ENCODE assay signal across 21 cellular contexts in genomic region chr14:69669375-69669774, GRCh38. TPM values are rescaled to one million over a fixed set of nuclear protein-coding genes. Genes with fewer than 3 reads are reported as not detected.
DNase-seq lines count a peak whose midpoint lies in the region; ATAC-seq and TF ChIP-seq lines count a peak whose summit lies in the region.
"Had no signal": no experiment of that assay in that cellular context is flagged by ENCODE, and none has a peak within 500 bp of the region (broad histone marks: within the 10 kb centered on the region; RNA-seq: fewer than 3 reads in every experiment).

No MANE protein-coding gene starts in this region.

- no peaks in the 10 kb centered on the region for H3K9me3 ChIP-seq in spleen
- H3K9me3 ChIP-seq: A549, heart left ventricle, prostate gland, thoracic aorta had no signal

- H3K27ac Mint-ChIP-seq in activated CD4-positive, alpha-beta T cell treated with anti-CD3 and anti-CD28 coated beads, Interleukin-2, amount 10 ng/mL, durations not matched to agents 7 days and 5 days = peak overlapping the region; percentile 84
- peak overlapping the region in 2 of 3 donors; percentile 28 to 69 for H3K27ac Mint-ChIP-seq in IgD-negative memory B cell
- H3K27ac Mint-ChIP-seq in activated naive CD8-positive, alpha-beta T cell treated with anti-CD3 and anti-CD28 coated beads, Interleukin-2, amount 10 ng/mL, durations not matched to agents 7 days and 5 days = peak overlapping the region; percentile 79

- no peaks in the 10 kb centered on the region for H3K27me3 ChIP-seq in spleen (replicated peaks in 1 of 7)
- H3K27me3 ChIP-seq: heart left ventricle had no signal

- CTCF ChIA-PET in activated CD4-positive, alpha-beta T cell treated with anti-CD3 and anti-CD28 coated beads, Interleukin-2, amount 10 ng/mL, durations not matched to agents 7 days and 5 days (lab: Charles Lee) = interaction anchor here (1.2 to 2.2 kb wide), 4 partner anchors 11 to 23 kb away, joined by 3 to 6 read pairs (median 4); no protein-coding TSS in a partner anchor

- peak overlapping the region in 5 of 8 donors; percentile 22 to 85 (median 39) for H3K27ac ChIP-seq in spleen
- H3K27ac ChIP-seq: A549, prostate gland, SK-N-MC, thoracic aorta had no signal

- no peak overlapping the region for H3K4me3 Mint-ChIP-seq in activated CD4-positive, alpha-beta T cell treated with anti-CD3 and anti-CD28 coated beads, Interleukin-2, amount 10 ng/mL, durations not matched to agents 7 days and 5 days
- H3K4me3 Mint-ChIP-seq in IgD-negative memory B cell = peak overlapping the region in 1 of 4 donors; percentile 81
- peak overlapping the region; percentile 34 for H3K4me3 Mint-ChIP-seq in activated naive CD8-positive, alpha-beta T cell treated with anti-CD3 and anti-CD28 coated beads, Interleukin-2, amount 10 ng/mL, durations not matched to agents 7 days and 5 days

- TF ChIP-seq CTCF in spleen (IDR thresholded peaks at IDR 0.05 in 8 of 11, conservative IDR thresholded peaks at IDR 0.05 in 3 of 11) = no peak

- ATAC-seq in activated naive CD8-positive, alpha-beta T cell treated with anti-CD3 and anti-CD28 coated beads, Interleukin-2, amount 10 ng/mL, durations not matched to agents 7 days and 5 days (ENCODE audit: low read depth) = peak; percentile 17
- no peak for ATAC-seq in GM19397 (IDR thresholded peaks at IDR 0.05; ENCODE audit: unreplicated experiment)
- ATAC-seq: A549 had no signal

- H3K9me3 Mint-ChIP-seq in activated CD4-positive, alpha-beta T cell treated with anti-CD3 and anti-CD28 coated beads, Interleukin-2, amount 10 ng/mL, durations not matched to agents 7 days and 5 days = peaks cover 11% of the 10 kb centered on the region
- H3K9me3 Mint-ChIP-seq in IgD-negative memory B cell = peaks cover 0 to 2% (median 2%) of the 10 kb centered on the region in 3 donors
- no peaks in the 10 kb centered on the region for H3K9me3 Mint-ChIP-seq in activated naive CD8-positive, alpha-beta T cell treated with anti-CD3 and anti-CD28 coated beads, Interleukin-2, amount 10 ng/mL, durations not matched to agents 7 days and 5 days

- 59 to 72% (median 61%) methylated on average over 2 of the region's 2 CpGs for WGBS in spleen, 5 donors

- H3K27me3 Mint-ChIP-seq in activated CD4-positive, alpha-beta T cell treated with anti-CD3 and anti-CD28 coated beads, Interleukin-2, amount 10 ng/mL, durations not matched to agents 7 days and 5 days = no peaks in the 10 kb centered on the region
- H3K27me3 Mint-ChIP-seq in IgD-negative memory B cell = peaks cover 5% of the 10 kb centered on the region
- H3K27me3 Mint-ChIP-seq in activated naive CD8-positive, alpha-beta T cell treated with anti-CD3 and anti-CD28 coated beads, Interleukin-2, amount 10 ng/mL, durations not matched to agents 7 days and 5 days = no peaks in the 10 kb centered on the region

- DNase-seq in activated CD4-positive, alpha-beta T cell treated with anti-CD3 and anti-CD28 coated beads, Interleukin-2, amount 10 ng/mL, durations not matched to agents 7 days and 5 days = no peak
- no peak for DNase-seq in activated CD4-positive, alpha-beta T cell treated with anti-CD3 and anti-CD28 coated beads for 4 hours
- no peak for DNase-seq in activated naive CD8-positive, alpha-beta T cell treated with anti-CD3 and anti-CD28 coated beads, Interleukin-2, amount 10 ng/mL, durations not matched to agents 7 days and 5 days
- DNase-seq in spleen (no peak), D341Med (ENCODE audit: low spot score) (no peak), nucleus accumbens (lab: John Stamatoyannopoulos, UW) (no peak)
- DNase-seq: activated CD4-positive, alpha-beta T cell treated with anti-CD3 and anti-CD28 coated beads, Interleukin-2, amount 50 U/mL, for 48 hours; activated effector memory CD4-positive, alpha-beta T cell treated with Interleukin-2 at 50 U/mL for 16 hours; C1 segment of cervical spinal cord; DND-41; heart left ventricle; NCI-H1436; NCI-H748 treated with DMSO at 0.1 percent for 48 hours; stimulated activated CD8-positive, alpha-beta memory T cell treated with anti-CD3 and anti-CD28 coated beads, Interleukin-4, amount 100 ng/mL, for 48 hours had no signal

- H3K36me3 ChIP-seq in spleen = peaks cover 0 to 9% (median 0%) of the 10 kb centered on the region in 6 donors
- H3K36me3 ChIP-seq: heart left ventricle, prostate gland, thoracic aorta had no signal

- intact Hi-C loops in spleen (cut with DNase I; ENCODE audit: low total_unique reads) = no loop called here

- H3K4me1 ChIP-seq in spleen = peaks cover 63 to 100% (median 99%) of the 10 kb centered on the region in 6 donors

- no peak overlapping the region for H3K4me3 ChIP-seq in spleen
- H3K4me3 ChIP-seq: A549, heart left ventricle, prostate gland, SK-N-MC, smooth muscle cell, thoracic aorta had no signal

- POLR2A ChIA-PET in activated CD4-positive, alpha-beta T cell treated with anti-CD3 and anti-CD28 coated beads, Interleukin-2, amount 10 ng/mL, durations not matched to agents 7 days and 5 days (lab: Charles Lee) = no interaction called here
- POLR2A ChIA-PET in activated naive CD8-positive, alpha-beta T cell treated with anti-CD3 and anti-CD28 coated beads, Interleukin-2, amount 10 ng/mL, durations not matched to agents 7 days and 5 days (lab: Charles Lee) = interaction anchor here (0.6 to 1.9 kb wide), 3 partner anchors 8 to 97 kb away, joined by 3 to 5 read pairs (median 3); partner anchors contain the start of gene SRSF5

- TF ChIP-seq POLR2A in spleen (IDR thresholded peaks at IDR 0.05) = no peak

- peaks cover 56% of the 10 kb centered on the region for H3K36me3 Mint-ChIP-seq in activated CD4-positive, alpha-beta T cell treated with anti-CD3 and anti-CD28 coated beads, Interleukin-2, amount 10 ng/mL, durations not matched to agents 7 days and 5 days (ENCODE audit: low read depth)
- H3K36me3 Mint-ChIP-seq in IgD-negative memory B cell = peaks cover 7% of the 10 kb centered on the region
- H3K36me3 Mint-ChIP-seq in activated naive CD8-positive, alpha-beta T cell treated with anti-CD3 and anti-CD28 coated beads, Interleukin-2, amount 10 ng/mL, durations not matched to agents 7 days and 5 days = peaks cover 36% of the 10 kb centered on the region

- H3K4me1 Mint-ChIP-seq in activated CD4-positive, alpha-beta T cell treated with anti-CD3 and anti-CD28 coated beads, Interleukin-2, amount 10 ng/mL, durations not matched to agents 7 days and 5 days = peaks cover 91% of the 10 kb centered on the region
- H3K4me1 Mint-ChIP-seq in IgD-negative memory B cell = peaks cover 81 to 88% (median 81%) of the 10 kb centered on the region in 3 donors
- H3K4me1 Mint-ChIP-seq in activated naive CD8-positive, alpha-beta T cell treated with anti-CD3 and anti-CD28 coated beads, Interleukin-2, amount 10 ng/mL, durations not matched to agents 7 days and 5 days = peaks cover 69% of the 10 kb centered on the region

RNA-seq across cellular contexts. Expression of gene SUSD6, which starts 58.0 kb away (rescaled TPM):
- 10 to 100 TPM; 42.6 to 45.0 TPM for total RNA-seq in activated CD4-positive, alpha-beta T cell treated with anti-CD3 and anti-CD28 coated beads, Interleukin-2, amount 10 ng/mL, durations not matched to agents 7 days and 5 days
- polyA plus RNA-seq in IgD-negative memory B cell (14.3 TPM), spleen (10 to 100 TPM; 10.7 to 20.4 (median 11.3) TPM)
- total RNA-seq in activated naive CD8-positive, alpha-beta T cell treated with anti-CD3 and anti-CD28 coated beads, Interleukin-2, amount 10 ng/mL, durations not matched to agents 7 days and 5 days = 10 to 100 TPM; 42.9 to 44.5 TPM
- total RNA-seq in spleen = 100 to 1,000 TPM in 3 of 7 donors, 10 to 100 TPM in 4; 76.1 to 120 (median 96.1) TPM
